Comparison of ENCODE assay signal across 8 cellular contexts in the genomic region with DNA sequence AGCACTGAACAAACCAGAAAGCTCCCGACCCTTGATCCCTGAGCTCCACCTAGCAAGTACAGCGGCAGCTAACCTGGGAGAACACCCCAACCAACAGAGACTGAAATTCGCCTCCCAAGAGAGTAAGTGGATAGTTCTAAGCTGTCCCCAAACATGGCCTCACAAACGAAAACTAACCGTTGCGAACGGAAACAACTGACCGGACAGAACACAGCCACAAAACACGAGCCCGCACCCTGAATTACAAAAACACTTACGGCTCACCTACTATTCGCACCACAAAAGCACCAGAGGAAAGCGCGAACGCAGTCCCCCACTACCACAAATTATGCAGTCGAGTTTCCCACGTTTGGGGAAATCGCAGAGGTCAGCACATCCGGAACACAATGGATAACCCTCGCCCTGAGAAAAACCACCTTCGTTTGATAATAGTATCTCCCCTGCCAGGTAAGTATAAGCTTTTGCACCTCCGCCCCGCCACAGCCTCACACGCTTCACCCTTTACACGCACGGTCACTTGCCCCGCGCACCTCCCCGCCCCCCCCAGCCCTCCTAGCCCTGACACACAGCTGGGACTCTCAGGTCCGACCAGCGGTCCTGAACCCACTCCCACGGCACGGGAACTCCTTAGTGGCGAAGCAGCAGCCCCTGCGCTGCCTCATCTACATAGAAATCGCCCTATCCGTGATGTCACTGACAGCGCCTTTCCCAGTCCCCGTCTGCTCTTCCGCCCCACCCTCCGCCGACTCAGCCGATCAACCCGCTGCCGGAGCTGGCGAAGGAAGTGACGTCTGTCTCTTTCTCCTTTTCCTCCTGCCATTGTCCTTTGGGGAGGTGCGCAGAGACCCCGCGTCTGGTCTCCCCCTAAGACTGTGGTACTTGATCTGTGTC.
DNase-seq lines count a peak whose midpoint lies in the region; ATAC-seq lines count a peak whose summit lies in the region.
"Not testable (repeated sequence)": the region's sequence is repeated elsewhere in the genome, so short reads cannot be mapped to it uniquely, and the experiment has no call there.

No MANE protein-coding gene starts in this region.

- peak overlapping the region; percentile 99 for H3K27ac Mint-ChIP-seq in stimulated activated naive CD8-positive, alpha-beta T cell treated with anti-CD3 and anti-CD28 coated beads, Interleukin-15, amount 100 ng/mL, for 72 hours

- DNase-seq in GF-D8 (lab: John Stamatoyannopoulos, UW) (peak; percentile 96), NCI-H1417 (lab: John Stamatoyannopoulos, UW) (peak; percentile 83 to 96 (median 88)), SKM-1 treated with dmso at 0.1 percent for 144 hours (lab: John Stamatoyannopoulos, UW; ENCODE audit: unreplicated experiment) (peak; percentile 75), foreskin melanocyte (peak; percentile 54), nucleus accumbens (lab: John Stamatoyannopoulos, UW) (peak in 45 of 56 donors; percentile 3 to 89 (median 68))
- peak; percentile 36 to 80 (median 56) for DNase-seq in activated naive CD4-positive, alpha-beta T cell (lab: John Stamatoyannopoulos, UW)
- peak; percentile 80 to 96 for DNase-seq in stimulated activated naive CD8-positive, alpha-beta T cell treated with anti-CD3 and anti-CD28 coated beads, Interleukin-15, amount 100 ng/mL, for 72 hours

- H3K27me3 Mint-ChIP-seq in stimulated activated naive CD8-positive, alpha-beta T cell treated with anti-CD3 and anti-CD28 coated beads, Interleukin-15, amount 100 ng/mL, for 72 hours = not testable (repeated sequence)

- H3K4me3 Mint-ChIP-seq in stimulated activated naive CD8-positive, alpha-beta T cell treated with anti-CD3 and anti-CD28 coated beads, Interleukin-15, amount 100 ng/mL, for 72 hours = peak overlapping the region; percentile 84 to 86

- not testable (repeated sequence) for H3K9me3 Mint-ChIP-seq in stimulated activated naive CD8-positive, alpha-beta T cell treated with anti-CD3 and anti-CD28 coated beads, Interleukin-15, amount 100 ng/mL, for 72 hours

- peak; percentile 82 for ATAC-seq in HG02588 (IDR thresholded peaks at IDR 0.05; ENCODE audit: unreplicated experiment)
- ATAC-seq in stimulated activated naive CD8-positive, alpha-beta T cell treated with anti-CD3 and anti-CD28 coated beads, Interleukin-15, amount 100 ng/mL, for 72 hours = peak; percentile 87

- peaks cover 17% of the 10 kb centered on the region for H3K4me1 Mint-ChIP-seq in stimulated activated naive CD8-positive, alpha-beta T cell treated with anti-CD3 and anti-CD28 coated beads, Interleukin-15, amount 100 ng/mL, for 72 hours

Comparison
In these comparisons a context has a peak if more than half of its experiments do, and no peak if none do; other contexts are left out.
1. Peak in every context shown above with its lines: DNase-seq and ATAC-seq.